In genomic region chr1:12294076-12294475, GRCh38 we compare ENCODE assay signal across 16 cellular contexts.
"Had no signal": no experiment of that assay in that cellular context is flagged by ENCODE, and none has a peak within 500 bp of the region (broad histone marks: within the 10 kb centered on the region; RNA-seq: fewer than 3 reads in every experiment).

No MANE protein-coding gene starts in this region.

- H3K4me1 Mint-ChIP-seq: brain had no signal

- H3K4me3 ChIP-seq: dorsolateral prefrontal cortex, gastroesophageal sphincter, ovary, testis, upper lobe of right lung had no signal

- H3K27ac Mint-ChIP-seq: activated CD8-positive, alpha-beta T cell treated with anti-CD3 and anti-CD28 coated beads for 36 hours; activated naive CD4-positive, alpha-beta T cell treated with anti-CD3 and anti-CD28 coated beads, Interleukin-2, amount 10 ng/mL, durations not matched to agents 7 days and 5 days; activated T-helper 1 cell treated with anti-CD3 and anti-CD28 coated beads, Interleukin-12 subunit alpha, Interleukin-12 subunit beta, Interleukin-2, Interleukin-4 antibody, amounts not matched to agents 30 ng/mL and 10 ng/mL and 1 ng/mL, durations not matched to agents 14 hours and 24 hours and 36 hours; brain had no signal

- H3K9me3 Mint-ChIP-seq: activated CD8-positive, alpha-beta T cell treated with anti-CD3 and anti-CD28 coated beads for 36 hours; activated naive CD4-positive, alpha-beta T cell treated with anti-CD3 and anti-CD28 coated beads, Interleukin-2, amount 10 ng/mL, durations not matched to agents 7 days and 5 days; activated T-helper 1 cell treated with anti-CD3 and anti-CD28 coated beads, Interleukin-12 subunit alpha, Interleukin-12 subunit beta, Interleukin-2, Interleukin-4 antibody, amounts not matched to agents 30 ng/mL and 10 ng/mL and 1 ng/mL, durations not matched to agents 14 hours and 24 hours and 36 hours; brain; stimulated activated naive CD8-positive, alpha-beta T cell treated with anti-CD3 and anti-CD28 coated beads, Interleukin-15, amount 100 ng/mL, for 72 hours had no signal

- ATAC-seq: activated CD8-positive, alpha-beta T cell treated with anti-CD3 and anti-CD28 coated beads for 36 hours; esophagus mucosa; gastroesophageal sphincter; left ventricle myocardium superior; stimulated activated naive CD8-positive, alpha-beta T cell treated with anti-CD3 and anti-CD28 coated beads, Interleukin-15, amount 100 ng/mL, for 72 hours; upper lobe of right lung had no signal

- H3K27me3 Mint-ChIP-seq: activated CD8-positive, alpha-beta T cell treated with anti-CD3 and anti-CD28 coated beads for 36 hours; activated naive CD4-positive, alpha-beta T cell treated with anti-CD3 and anti-CD28 coated beads, Interleukin-2, amount 10 ng/mL, durations not matched to agents 7 days and 5 days; brain; stimulated activated naive CD8-positive, alpha-beta T cell treated with anti-CD3 and anti-CD28 coated beads, Interleukin-15, amount 100 ng/mL, for 72 hours had no signal

- H3K4me3 Mint-ChIP-seq: activated CD8-positive, alpha-beta T cell treated with anti-CD3 and anti-CD28 coated beads for 36 hours; activated naive CD4-positive, alpha-beta T cell treated with anti-CD3 and anti-CD28 coated beads, Interleukin-2, amount 10 ng/mL, durations not matched to agents 7 days and 5 days; activated T-helper 1 cell treated with anti-CD3 and anti-CD28 coated beads, Interleukin-12 subunit alpha, Interleukin-12 subunit beta, Interleukin-2, Interleukin-4 antibody, amounts not matched to agents 30 ng/mL and 10 ng/mL and 1 ng/mL, durations not matched to agents 14 hours and 24 hours and 36 hours; brain; stimulated activated naive CD8-positive, alpha-beta T cell treated with anti-CD3 and anti-CD28 coated beads, Interleukin-15, amount 100 ng/mL, for 72 hours had no signal

- DNase-seq: activated CD4-positive, alpha-beta T cell treated with anti-CD3 and anti-CD28 coated beads for 1 hour; activated CD8-positive, alpha-beta memory T cell treated with anti-CD3 and anti-CD28 coated beads, Interleukin-2, amount 50 U/mL, for 4 hours; activated CD8-positive, alpha-beta T cell treated with anti-CD3 and anti-CD28 coated beads for 36 hours; activated naive CD4-positive, alpha-beta T cell treated with anti-CD3 and anti-CD28 coated beads, Interleukin-2, amount 10 ng/mL, durations not matched to agents 7 days and 5 days; dorsolateral prefrontal cortex; left ventricle myocardium superior; ovary; stimulated activated CD4-positive, alpha-beta T cell treated with anti-CD3 and anti-CD28 coated beads, Interleukin-15, amount 100 ng/mL, for 24 hours; stimulated activated CD4-positive, alpha-beta T cell treated with anti-CD3 and anti-CD28 coated beads, Interleukin-4, amount 100 ng/mL, for 4 hours; stimulated activated naive CD8-positive, alpha-beta T cell treated with anti-CD3 and anti-CD28 coated beads, Interleukin-15, amount 100 ng/mL, for 72 hours; testis; upper lobe of right lung had no signal
